Comparison of ENCODE assay signal across 8 cellular contexts in the genomic region with DNA sequence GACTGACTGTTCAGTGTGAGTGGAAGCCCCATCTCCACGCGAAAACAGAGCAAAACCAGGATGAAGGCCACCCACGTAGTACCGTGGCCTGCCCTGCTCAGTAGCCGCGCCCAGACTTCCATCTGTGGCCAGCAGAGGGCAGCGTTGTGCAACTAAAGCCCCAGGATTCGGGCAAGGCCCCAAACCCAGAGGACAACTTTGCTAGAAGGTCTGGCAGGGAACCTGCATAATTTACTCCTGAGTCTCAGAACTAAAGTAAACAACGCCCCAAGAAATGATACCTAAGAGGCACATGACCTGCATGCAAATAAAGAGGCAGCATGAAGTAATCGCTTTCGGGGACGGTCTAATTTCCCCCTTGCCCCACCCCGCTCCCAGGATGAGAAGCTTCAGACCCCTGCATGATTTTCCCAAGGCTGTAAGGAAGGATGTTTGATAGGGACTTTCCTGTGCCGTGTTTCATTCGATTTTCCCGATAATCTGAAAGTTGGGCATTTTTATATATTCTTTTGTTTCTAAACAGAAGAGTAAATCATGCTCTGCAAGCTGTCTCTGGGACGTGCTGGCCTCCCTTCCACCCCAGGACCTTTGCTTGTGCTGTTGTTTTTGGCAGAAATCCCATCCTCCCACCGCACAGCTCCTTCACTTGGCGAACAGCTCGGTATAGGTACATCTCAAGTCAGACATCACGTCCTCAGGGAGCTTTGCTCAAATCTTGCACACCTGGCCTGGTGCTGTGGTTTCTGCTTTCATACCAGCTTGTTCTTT.
DNase-seq lines count a peak whose midpoint lies in the region; ATAC-seq, FAIRE-seq and TF ChIP-seq lines count a peak whose summit lies in the region.

No MANE protein-coding gene starts in this region.

- DNase-seq in AG04449 (ENCODE audit: low read depth, low spot score) (no peak), HK-2 (ENCODE audit: unreplicated experiment) (peak; percentile 81), RCC 7860 (ENCODE audit: low spot score) (peak; percentile 36), fibroblast of the conjunctiva (ENCODE audit: low read depth) (peak; percentile 68), stromal cell of bone marrow (ENCODE audit: low read depth) (peak; percentile 69)
- DNase-seq in activated T-helper 1 cell treated with anti-CD3 and anti-CD28 coated beads, Interleukin-2, amount 50 U/mL, for 16 hours (ENCODE audit: low read depth in 1 of 2, low spot score in 1 of 2), result peak; percentile 62 to 78

- peaks cover 0 to 6% of the 10 kb centered on the region in 2 experiments for H3K4me1 ChIP-seq in neutrophil (ENCODE audit: control insufficient read depth in 1 of 2, insufficient read depth in 1 of 2, low read depth in 1 of 2, low read length in 1 of 2)

- CTCF ChIA-PET in AG04449 (lab: Yijun Ruan, JAX), result interaction anchor here (0.6 to 4.8 kb wide), 30 partner anchors 9 to 378 kb away, joined by 3 to 48 read pairs (median 4); no protein-coding TSS in a partner anchor

- no peaks in the 10 kb centered on the region for H3K27me3 ChIP-seq in neutrophil

- no peaks in the 10 kb centered on the region for H3K9me3 ChIP-seq in neutrophil

- TF ChIP-seq CTCF in AG04449 (IDR thresholded peaks at IDR 0.05; ENCODE audit: insufficient read depth, low read length, missing control alignments) (peak; percentile 94), neutrophil (IDR thresholded peaks at IDR 0.05) (peak; percentile 93)

- H3K27ac ChIP-seq in neutrophil, result no peak overlapping the region

- no peaks in the 10 kb centered on the region for H3K36me3 ChIP-seq in neutrophil

- H3K4me3 ChIP-seq in AG04449 (ENCODE audit: low read depth, low read length), result no peak overlapping the region
- no peak overlapping the region for H3K4me3 ChIP-seq in neutrophil (ENCODE audit: low read depth in 1 of 2, low read length in 1 of 2)

- POLR2A ChIA-PET in AG04449 (lab: Yijun Ruan, JAX), result no interaction called here

- no peak for FAIRE-seq in RCC 7860 (lab: Jason Lieb, UNC)

- ATAC-seq in GM18511 (IDR thresholded peaks at IDR 0.05; ENCODE audit: unreplicated experiment), result peak; percentile 76
